ENCODE assay signal across 21 cellular contexts in the genomic region with DNA sequence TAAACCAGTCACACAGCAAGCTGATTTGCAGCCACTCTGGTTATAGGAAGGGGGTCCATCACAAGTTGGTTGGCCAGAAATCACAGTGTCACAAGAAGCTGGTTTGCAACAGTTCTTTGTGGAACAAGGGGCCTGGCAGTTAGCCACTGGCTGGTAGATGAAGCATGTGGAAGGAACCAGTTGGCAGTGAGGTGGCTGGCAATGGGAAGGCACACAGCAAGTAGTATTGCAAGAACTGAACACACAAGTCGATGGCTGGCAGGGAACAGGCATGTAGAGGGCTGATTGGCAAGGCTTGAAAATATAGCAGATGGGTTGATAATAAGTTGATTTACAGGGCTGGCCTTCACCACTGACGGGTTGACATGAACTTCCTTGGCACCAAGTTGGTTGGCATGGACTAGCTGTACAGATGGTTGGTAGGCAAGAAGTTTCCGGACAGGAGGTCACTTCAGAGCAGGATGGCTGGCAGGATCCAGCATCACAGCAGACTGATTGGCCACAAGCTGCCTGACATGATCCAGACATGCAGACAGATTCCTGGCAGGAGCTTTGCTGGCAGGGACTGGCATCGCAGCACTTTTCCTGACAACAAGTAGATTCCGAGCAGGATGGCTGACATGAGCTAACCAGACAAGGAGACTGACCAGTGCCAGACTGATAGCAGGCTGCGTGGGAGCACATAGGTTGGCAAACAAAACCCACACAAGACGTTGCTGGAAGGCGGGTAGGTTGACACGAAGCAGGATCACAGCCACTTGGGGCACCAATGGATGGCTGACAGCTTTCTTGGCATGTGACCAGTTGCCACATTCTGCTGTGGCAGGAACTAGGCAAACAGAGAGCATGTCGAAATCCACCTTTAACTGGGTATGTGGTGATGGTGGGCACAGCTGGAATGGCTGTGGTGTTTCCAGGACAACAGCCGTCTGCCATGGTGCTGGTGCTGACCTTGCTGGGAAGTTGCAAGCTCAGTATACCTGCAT. TPM values are rescaled to one million over a fixed set of nuclear protein-coding genes. Genes with fewer than 3 reads are reported as not detected.
DNase-seq lines count a peak whose midpoint lies in the region; ATAC-seq and TF ChIP-seq lines count a peak whose summit lies in the region.
"Had no signal": no experiment of that assay in that cellular context is flagged by ENCODE, and none has a peak within 500 bp of the region (broad histone marks: within the 10 kb centered on the region; RNA-seq: fewer than 3 reads in every experiment).

A gene with protein sequence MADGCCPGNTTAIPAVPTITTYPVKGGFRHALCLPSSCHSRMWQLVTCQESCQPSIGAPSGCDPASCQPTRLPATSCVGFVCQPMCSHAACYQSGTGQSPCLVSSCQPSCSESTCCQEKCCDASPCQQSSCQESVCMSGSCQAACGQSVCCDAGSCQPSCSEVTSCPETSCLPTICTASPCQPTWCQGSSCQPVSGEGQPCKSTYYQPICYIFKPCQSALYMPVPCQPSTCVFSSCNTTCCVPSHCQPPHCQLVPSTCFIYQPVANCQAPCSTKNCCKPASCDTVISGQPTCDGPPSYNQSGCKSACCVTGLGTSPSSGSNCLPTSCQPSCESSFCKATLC (minus strand): TSS at position 936 of the 986 bp plus-strand sequence. CDS start 0 bp downstream, at position 936.

- TF ChIP-seq CTCF in Loucy (conservative IDR thresholded peaks at IDR 0.05; ENCODE audit: low read length) (no peak), left ventricle myocardium inferior (IDR thresholded peaks at IDR 0.05; ENCODE audit: borderline replicate concordance) (no peak), OCI-LY7 (conservative IDR thresholded peaks at IDR 0.05; ENCODE audit: low read length) (no peak)

- H3K4me1 ChIP-seq in Loucy (ENCODE audit: insufficient read depth, low read length, poor library complexity, severe bottlenecking) = peaks cover 18% of the 10 kb centered on the region
- peaks cover 7% of the 10 kb centered on the region for H3K4me1 ChIP-seq in left ventricle myocardium inferior
- no peaks in the 10 kb centered on the region for H3K4me1 ChIP-seq in OCI-LY7 (ENCODE audit: insufficient read depth, low read length, poor library complexity, severe bottlenecking)
- H3K4me1 ChIP-seq: parathyroid adenoma had no signal

- H3K9me2 ChIP-seq in Loucy (replicated peaks; ENCODE audit: low read depth, low read length) = no peaks in the 10 kb centered on the region
- H3K9me2 ChIP-seq in OCI-LY7 (ENCODE audit: insufficient read depth, low read length) = no peaks in the 10 kb centered on the region

- H3K4me3 ChIP-seq in Loucy (ENCODE audit: low read length, poor library complexity, severe bottlenecking) = no peak within 1 kb of the TSS
- no peak within 1 kb of the TSS for H3K4me3 ChIP-seq in left ventricle myocardium inferior
- H3K4me3 ChIP-seq in OCI-LY7 (ENCODE audit: low read depth, low read length, poor library complexity, severe bottlenecking) = no peak within 1 kb of the TSS
- H3K4me3 ChIP-seq: K562 had no signal

- BruUV-seq in OCI-LY7 (replicated peaks; lab: Mats Ljungman, UMichigan) = no TSS peak

- H3K79me2 ChIP-seq in Loucy (ENCODE audit: insufficient read depth, low read length) = no peaks in the 10 kb centered on the region
- H3K79me2 ChIP-seq in OCI-LY7 (ENCODE audit: insufficient read depth, low read depth, low read length) = no peaks in the 10 kb centered on the region
- H3K79me2 ChIP-seq: parathyroid adenoma had no signal

- CTCF ChIA-PET in OCI-LY7 (lab: Charles Lee; ENCODE audit: unreplicated experiment) = no interaction called here

- no peaks in the 10 kb centered on the region for H3K36me3 Mint-ChIP-seq in central memory CD8-positive, alpha-beta T cell (ENCODE audit: insufficient read depth)

- H3K4me3 Mint-ChIP-seq in central memory CD8-positive, alpha-beta T cell = no peak within 1 kb of the TSS
- H3K4me3 Mint-ChIP-seq: effector memory CD8-positive, alpha-beta T cell had no signal

- no peaks in the 10 kb centered on the region for H4K20me1 ChIP-seq in Loucy (ENCODE audit: insufficient read depth, low read length, poor library complexity, severe bottlenecking)
- H4K20me1 ChIP-seq in OCI-LY7 (ENCODE audit: insufficient read depth, low read length) = no peaks in the 10 kb centered on the region

- POLR2A ChIA-PET in OCI-LY7 (lab: Charles Lee) = no interaction called here

- H3K36me3 ChIP-seq in Loucy (ENCODE audit: insufficient read depth, low read length) (no peaks in the 10 kb centered on the region), left ventricle myocardium inferior (no peaks in the 10 kb centered on the region), OCI-LY7 (ENCODE audit: insufficient read depth, low read length) (no peaks in the 10 kb centered on the region)

- H3K4me1 Mint-ChIP-seq in central memory CD8-positive, alpha-beta T cell = peaks cover 19% of the 10 kb centered on the region

- no peak for ATAC-seq in central memory CD8-positive, alpha-beta T cell (replicated peaks; ENCODE audit: extremely low read depth, poor library complexity, severe bottlenecking)
- ATAC-seq in HG03460 (IDR thresholded peaks at IDR 0.05; ENCODE audit: unreplicated experiment) = no peak
- ATAC-seq: effector memory CD8-positive, alpha-beta T cell; K562 had no signal

- DNase-seq in DMS 273 treated with DMSO at 0.1 percent for 48 hours (lab: John Stamatoyannopoulos, UW) (peak; percentile 23), left ventricle myocardium inferior (peak; percentile 61), OCI-LY7 (ENCODE audit: low spot score) (no peak), glomerular visceral epithelial cell (ENCODE audit: extremely low spot score) (no peak), NCI-H2227 treated with DMSO at 0.1 percent for 48 hours (lab: John Stamatoyannopoulos, UW) (no peak)
- no peak for DNase-seq in central memory CD8-positive, alpha-beta T cell (ENCODE audit: low spot score in 2 of 2)
- DNase-seq: activated CD4-positive, CD25-positive, alpha-beta regulatory T cell treated with anti-CD3 and anti-CD28 coated beads, Interleukin-2, amount 50 U/mL, for 72 hours; central memory CD4-positive, alpha-beta T cell; effector memory CD8-positive, alpha-beta T cell; HCEC 1CT; NCI-H1105; SHP77; small intestine; stimulated activated CD4-positive, alpha-beta T cell treated with anti-CD3 and anti-CD28 coated beads, Interleukin-4, amount 100 ng/mL, for 24 hours had no signal

- H3K9me3 Mint-ChIP-seq in central memory CD8-positive, alpha-beta T cell = no peaks in the 10 kb centered on the region
- H3K9me3 Mint-ChIP-seq: effector memory CD8-positive, alpha-beta T cell had no signal

- no peak within 1 kb of the TSS for H3K4me2 ChIP-seq in Loucy (ENCODE audit: low read depth, low read length, poor library complexity, severe bottlenecking)
- H3K4me2 ChIP-seq in OCI-LY7 (ENCODE audit: low read length) = no peak within 1 kb of the TSS

- H3K27ac Mint-ChIP-seq in central memory CD8-positive, alpha-beta T cell (ENCODE audit: low read depth) = peak within 1 kb of the TSS; percentile 39
- H3K27ac Mint-ChIP-seq: effector memory CD8-positive, alpha-beta T cell had no signal

- no peak within 1 kb of the TSS for H3K9ac ChIP-seq in Loucy (ENCODE audit: low read depth, low read length, poor library complexity, severe bottlenecking)
- H3K9ac ChIP-seq: parathyroid adenoma had no signal

- peak within 1 kb of the TSS; percentile 32 for H3K27ac ChIP-seq in left ventricle myocardium inferior (replicated peaks)
- no peak within 1 kb of the TSS for H3K27ac ChIP-seq in OCI-LY7 (ENCODE audit: low read depth, low read length, poor library complexity, severe bottlenecking)
- H3K27ac ChIP-seq: HL-60, parathyroid adenoma had no signal

- no peaks in the 10 kb centered on the region for H3F3A ChIP-seq in Loucy (ENCODE audit: low read depth)

- H2AFZ ChIP-seq in Loucy (ENCODE audit: low read length) (0 out of 2 replicates have a peak within 1 kb of the TSS, but pooled peaks have one; percentile 67), OCI-LY7 (ENCODE audit: low read length) (no peak within 1 kb of the TSS)
- H2AFZ ChIP-seq: parathyroid adenoma had no signal

- intact Hi-C loops in left ventricle myocardium inferior (cut with micrococcal nuclease) (no loop called here), OCI-LY7 (cut with micrococcal nuclease; ENCODE audit: unreplicated experiment) (no loop called here)

- H3K27me3 ChIP-seq in Loucy (ENCODE audit: insufficient read depth, low read length, poor library complexity, severe bottlenecking) (no peaks in the 10 kb centered on the region), left ventricle myocardium inferior (ENCODE audit: low read depth) (peaks cover 43% of the 10 kb centered on the region)

- H3K9me3 ChIP-seq in Loucy (ENCODE audit: insufficient read depth, low read depth, low read length) = no peaks in the 10 kb centered on the region
- peaks cover 9% of the 10 kb centered on the region for H3K9me3 ChIP-seq in left ventricle myocardium inferior (replicated peaks)
- H3K9me3 ChIP-seq in OCI-LY7 (ENCODE audit: low read length) = no peaks in the 10 kb centered on the region

- peaks cover 9% of the 10 kb centered on the region for H3K27me3 Mint-ChIP-seq in central memory CD8-positive, alpha-beta T cell

RNA-seq across cellular contexts. Expression of the gene that starts here (rescaled TPM):
- total RNA-seq in left ventricle myocardium inferior (not detected), OCI-LY7 (2022) (not detected in 2 replicates)
- total RNA-seq in OCI-LY7 (2014; rRNA removed; shearing (Covaris generic)) = not detected in 2 replicates
- total RNA-seq: frontal cortex; K562; T-helper 2 cell treated with Interferon-gamma antibody and Interleukin-4, amounts not matched to agents 100 ng/mL and 5 ng/mL, for 36 hours had no signal

Comparison
In these comparisons a context has a peak if more than half of its experiments do, and no peak if none do; other contexts are left out.
1. Peak in DNase-seq and H3K27ac ChIP-seq in left ventricle myocardium inferior; RNA of the gene not detected or under 1 TPM.